Comparison of ENCODE assay signal across 1 cellular context in the genomic region with DNA sequence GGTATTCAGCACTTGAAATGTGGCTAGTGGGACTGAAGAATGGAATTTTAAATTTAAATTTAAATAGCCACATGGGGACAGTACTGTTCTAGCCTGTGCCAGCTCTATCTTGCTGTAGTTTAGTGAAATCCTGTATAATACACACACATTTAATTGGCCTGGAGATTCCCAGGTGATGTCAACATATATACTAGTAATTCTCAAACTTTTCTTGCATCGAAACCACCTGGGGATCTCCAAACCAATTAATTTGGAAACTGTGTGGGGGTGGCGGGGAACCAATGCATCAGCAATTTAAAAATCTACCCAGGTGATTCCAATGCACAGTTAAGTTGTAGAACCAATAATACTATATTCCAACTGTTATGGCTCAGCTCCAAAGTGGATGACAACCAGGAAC.
TF ChIP-seq lines count a peak whose summit lies in the region.

No MANE protein-coding gene starts in this region.

TF ChIP-seq in GM12878, 131 proteins besides CTCF, POLR2A, EP300 and RAD21 (continued from another document and continues in another):
- TF ChIP-seq, protein P1, sequence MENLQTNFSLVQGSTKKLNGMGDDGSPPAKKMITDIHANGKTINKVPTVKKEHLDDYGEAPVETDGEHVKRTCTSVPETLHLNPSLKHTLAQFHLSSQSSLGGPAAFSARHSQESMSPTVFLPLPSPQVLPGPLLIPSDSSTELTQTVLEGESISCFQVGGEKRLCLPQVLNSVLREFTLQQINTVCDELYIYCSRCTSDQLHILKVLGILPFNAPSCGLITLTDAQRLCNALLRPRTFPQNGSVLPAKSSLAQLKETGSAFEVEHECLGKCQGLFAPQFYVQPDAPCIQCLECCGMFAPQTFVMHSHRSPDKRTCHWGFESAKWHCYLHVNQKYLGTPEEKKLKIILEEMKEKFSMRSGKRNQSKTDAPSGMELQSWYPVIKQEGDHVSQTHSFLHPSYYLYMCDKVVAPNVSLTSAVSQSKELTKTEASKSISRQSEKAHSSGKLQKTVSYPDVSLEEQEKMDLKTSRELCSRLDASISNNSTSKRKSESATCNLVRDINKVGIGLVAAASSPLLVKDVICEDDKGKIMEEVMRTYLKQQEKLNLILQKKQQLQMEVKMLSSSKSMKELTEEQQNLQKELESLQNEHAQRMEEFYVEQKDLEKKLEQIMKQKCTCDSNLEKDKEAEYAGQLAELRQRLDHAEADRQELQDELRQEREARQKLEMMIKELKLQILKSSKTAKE (IDR thresholded peaks at IDR 0.05; ENCODE audit: low read depth, poor library complexity, severe bottlenecking): no peak
- TF ChIP-seq TARDBP (IDR thresholded peaks at IDR 0.05; ENCODE audit: borderline replicate concordance): no peak
- TF ChIP-seq, protein P2, sequence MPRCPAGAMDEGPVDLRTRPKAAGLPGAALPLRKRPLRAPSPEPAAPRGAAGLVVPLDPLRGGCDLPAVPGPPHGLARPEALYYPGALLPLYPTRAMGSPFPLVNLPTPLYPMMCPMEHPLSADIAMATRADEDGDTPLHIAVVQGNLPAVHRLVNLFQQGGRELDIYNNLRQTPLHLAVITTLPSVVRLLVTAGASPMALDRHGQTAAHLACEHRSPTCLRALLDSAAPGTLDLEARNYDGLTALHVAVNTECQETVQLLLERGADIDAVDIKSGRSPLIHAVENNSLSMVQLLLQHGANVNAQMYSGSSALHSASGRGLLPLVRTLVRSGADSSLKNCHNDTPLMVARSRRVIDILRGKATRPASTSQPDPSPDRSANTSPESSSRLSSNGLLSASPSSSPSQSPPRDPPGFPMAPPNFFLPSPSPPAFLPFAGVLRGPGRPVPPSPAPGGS (IDR thresholded peaks at IDR 0.05; ENCODE audit: borderline replicate concordance, insufficient read depth, low read depth, low read length, poor library complexity, severe bottlenecking): no peak
- no peak for TF ChIP-seq RFX5 (IDR thresholded peaks at IDR 0.05; ENCODE audit: low read depth, low read length)
- TF ChIP-seq NR2F1 (conservative IDR thresholded peaks at IDR 0.05): 0 out of 2 replicates have a peak, but pooled peaks have one; percentile 25
- TF ChIP-seq CHD1 (IDR thresholded peaks at IDR 0.05; ENCODE audit: low read depth, low read length): no peak
- TF ChIP-seq, protein P3, sequence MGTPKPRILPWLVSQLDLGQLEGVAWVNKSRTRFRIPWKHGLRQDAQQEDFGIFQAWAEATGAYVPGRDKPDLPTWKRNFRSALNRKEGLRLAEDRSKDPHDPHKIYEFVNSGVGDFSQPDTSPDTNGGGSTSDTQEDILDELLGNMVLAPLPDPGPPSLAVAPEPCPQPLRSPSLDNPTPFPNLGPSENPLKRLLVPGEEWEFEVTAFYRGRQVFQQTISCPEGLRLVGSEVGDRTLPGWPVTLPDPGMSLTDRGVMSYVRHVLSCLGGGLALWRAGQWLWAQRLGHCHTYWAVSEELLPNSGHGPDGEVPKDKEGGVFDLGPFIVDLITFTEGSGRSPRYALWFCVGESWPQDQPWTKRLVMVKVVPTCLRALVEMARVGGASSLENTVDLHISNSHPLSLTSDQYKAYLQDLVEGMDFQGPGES (IDR thresholded peaks at IDR 0.05): no peak
- TF ChIP-seq ZZZ3 (IDR thresholded peaks at IDR 0.05; ENCODE audit: control insufficient read depth, insufficient read length, low read depth): no peak
- no peak for TF ChIP-seq KDM1A (IDR thresholded peaks at IDR 0.05; ENCODE audit: borderline replicate concordance)
- no peak; the same call in 1 of the 2 replicates for TF ChIP-seq BMI1 (IDR thresholded peaks at IDR 0.05; ENCODE audit: borderline replicate concordance)
- TF ChIP-seq, protein P4, sequence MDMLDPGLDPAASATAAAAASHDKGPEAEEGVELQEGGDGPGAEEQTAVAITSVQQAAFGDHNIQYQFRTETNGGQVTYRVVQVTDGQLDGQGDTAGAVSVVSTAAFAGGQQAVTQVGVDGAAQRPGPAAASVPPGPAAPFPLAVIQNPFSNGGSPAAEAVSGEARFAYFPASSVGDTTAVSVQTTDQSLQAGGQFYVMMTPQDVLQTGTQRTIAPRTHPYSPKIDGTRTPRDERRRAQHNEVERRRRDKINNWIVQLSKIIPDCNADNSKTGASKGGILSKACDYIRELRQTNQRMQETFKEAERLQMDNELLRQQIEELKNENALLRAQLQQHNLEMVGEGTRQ (IDR thresholded peaks at IDR 0.05; ENCODE audit: borderline replicate concordance, low read depth, low read length): no peak
- TF ChIP-seq NR2C1 (IDR thresholded peaks at IDR 0.05): no peak
- TF ChIP-seq, protein P5, sequence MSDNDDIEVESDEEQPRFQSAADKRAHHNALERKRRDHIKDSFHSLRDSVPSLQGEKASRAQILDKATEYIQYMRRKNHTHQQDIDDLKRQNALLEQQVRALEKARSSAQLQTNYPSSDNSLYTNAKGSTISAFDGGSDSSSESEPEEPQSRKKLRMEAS (IDR thresholded peaks at IDR 0.05; ENCODE audit: low read depth, low read length): no peak
- TF ChIP-seq, protein P6, sequence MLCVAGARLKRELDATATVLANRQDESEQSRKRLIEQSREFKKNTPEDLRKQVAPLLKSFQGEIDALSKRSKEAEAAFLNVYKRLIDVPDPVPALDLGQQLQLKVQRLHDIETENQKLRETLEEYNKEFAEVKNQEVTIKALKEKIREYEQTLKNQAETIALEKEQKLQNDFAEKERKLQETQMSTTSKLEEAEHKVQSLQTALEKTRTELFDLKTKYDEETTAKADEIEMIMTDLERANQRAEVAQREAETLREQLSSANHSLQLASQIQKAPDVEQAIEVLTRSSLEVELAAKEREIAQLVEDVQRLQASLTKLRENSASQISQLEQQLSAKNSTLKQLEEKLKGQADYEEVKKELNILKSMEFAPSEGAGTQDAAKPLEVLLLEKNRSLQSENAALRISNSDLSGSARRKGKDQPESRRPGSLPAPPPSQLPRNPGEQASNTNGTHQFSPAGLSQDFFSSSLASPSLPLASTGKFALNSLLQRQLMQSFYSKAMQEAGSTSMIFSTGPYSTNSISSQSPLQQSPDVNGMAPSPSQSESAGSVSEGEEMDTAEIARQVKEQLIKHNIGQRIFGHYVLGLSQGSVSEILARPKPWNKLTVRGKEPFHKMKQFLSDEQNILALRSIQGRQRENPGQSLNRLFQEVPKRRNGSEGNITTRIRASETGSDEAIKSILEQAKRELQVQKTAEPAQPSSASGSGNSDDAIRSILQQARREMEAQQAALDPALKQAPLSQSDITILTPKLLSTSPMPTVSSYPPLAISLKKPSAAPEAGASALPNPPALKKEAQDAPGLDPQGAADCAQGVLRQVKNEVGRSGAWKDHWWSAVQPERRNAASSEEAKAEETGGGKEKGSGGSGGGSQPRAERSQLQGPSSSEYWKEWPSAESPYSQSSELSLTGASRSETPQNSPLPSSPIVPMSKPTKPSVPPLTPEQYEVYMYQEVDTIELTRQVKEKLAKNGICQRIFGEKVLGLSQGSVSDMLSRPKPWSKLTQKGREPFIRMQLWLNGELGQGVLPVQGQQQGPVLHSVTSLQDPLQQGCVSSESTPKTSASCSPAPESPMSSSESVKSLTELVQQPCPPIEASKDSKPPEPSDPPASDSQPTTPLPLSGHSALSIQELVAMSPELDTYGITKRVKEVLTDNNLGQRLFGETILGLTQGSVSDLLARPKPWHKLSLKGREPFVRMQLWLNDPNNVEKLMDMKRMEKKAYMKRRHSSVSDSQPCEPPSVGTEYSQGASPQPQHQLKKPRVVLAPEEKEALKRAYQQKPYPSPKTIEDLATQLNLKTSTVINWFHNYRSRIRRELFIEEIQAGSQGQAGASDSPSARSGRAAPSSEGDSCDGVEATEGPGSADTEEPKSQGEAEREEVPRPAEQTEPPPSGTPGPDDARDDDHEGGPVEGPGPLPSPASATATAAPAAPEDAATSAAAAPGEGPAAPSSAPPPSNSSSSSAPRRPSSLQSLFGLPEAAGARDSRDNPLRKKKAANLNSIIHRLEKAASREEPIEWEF (IDR thresholded peaks at IDR 0.05; ENCODE audit: insufficient replicate concordance, low read depth, low read length): peak; percentile 16
- TF ChIP-seq HDGF (IDR thresholded peaks at IDR 0.05): no peak
- TF ChIP-seq ZNF207 (IDR thresholded peaks at IDR 0.05; ENCODE audit: borderline replicate concordance): no peak
- TF ChIP-seq TAF1 (IDR thresholded peaks at IDR 0.05; ENCODE audit: borderline replicate concordance, low read depth, low read length): no peak
- TF ChIP-seq, protein P7, sequence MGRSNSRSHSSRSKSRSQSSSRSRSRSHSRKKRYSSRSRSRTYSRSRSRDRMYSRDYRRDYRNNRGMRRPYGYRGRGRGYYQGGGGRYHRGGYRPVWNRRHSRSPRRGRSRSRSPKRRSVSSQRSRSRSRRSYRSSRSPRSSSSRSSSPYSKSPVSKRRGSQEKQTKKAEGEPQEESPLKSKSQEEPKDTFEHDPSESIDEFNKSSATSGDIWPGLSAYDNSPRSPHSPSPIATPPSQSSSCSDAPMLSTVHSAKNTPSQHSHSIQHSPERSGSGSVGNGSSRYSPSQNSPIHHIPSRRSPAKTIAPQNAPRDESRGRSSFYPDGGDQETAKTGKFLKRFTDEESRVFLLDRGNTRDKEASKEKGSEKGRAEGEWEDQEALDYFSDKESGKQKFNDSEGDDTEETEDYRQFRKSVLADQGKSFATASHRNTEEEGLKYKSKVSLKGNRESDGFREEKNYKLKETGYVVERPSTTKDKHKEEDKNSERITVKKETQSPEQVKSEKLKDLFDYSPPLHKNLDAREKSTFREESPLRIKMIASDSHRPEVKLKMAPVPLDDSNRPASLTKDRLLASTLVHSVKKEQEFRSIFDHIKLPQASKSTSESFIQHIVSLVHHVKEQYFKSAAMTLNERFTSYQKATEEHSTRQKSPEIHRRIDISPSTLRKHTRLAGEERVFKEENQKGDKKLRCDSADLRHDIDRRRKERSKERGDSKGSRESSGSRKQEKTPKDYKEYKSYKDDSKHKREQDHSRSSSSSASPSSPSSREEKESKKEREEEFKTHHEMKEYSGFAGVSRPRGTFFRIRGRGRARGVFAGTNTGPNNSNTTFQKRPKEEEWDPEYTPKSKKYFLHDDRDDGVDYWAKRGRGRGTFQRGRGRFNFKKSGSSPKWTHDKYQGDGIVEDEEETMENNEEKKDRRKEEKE (IDR thresholded peaks at IDR 0.05): no peak
- TF ChIP-seq, protein P8, sequence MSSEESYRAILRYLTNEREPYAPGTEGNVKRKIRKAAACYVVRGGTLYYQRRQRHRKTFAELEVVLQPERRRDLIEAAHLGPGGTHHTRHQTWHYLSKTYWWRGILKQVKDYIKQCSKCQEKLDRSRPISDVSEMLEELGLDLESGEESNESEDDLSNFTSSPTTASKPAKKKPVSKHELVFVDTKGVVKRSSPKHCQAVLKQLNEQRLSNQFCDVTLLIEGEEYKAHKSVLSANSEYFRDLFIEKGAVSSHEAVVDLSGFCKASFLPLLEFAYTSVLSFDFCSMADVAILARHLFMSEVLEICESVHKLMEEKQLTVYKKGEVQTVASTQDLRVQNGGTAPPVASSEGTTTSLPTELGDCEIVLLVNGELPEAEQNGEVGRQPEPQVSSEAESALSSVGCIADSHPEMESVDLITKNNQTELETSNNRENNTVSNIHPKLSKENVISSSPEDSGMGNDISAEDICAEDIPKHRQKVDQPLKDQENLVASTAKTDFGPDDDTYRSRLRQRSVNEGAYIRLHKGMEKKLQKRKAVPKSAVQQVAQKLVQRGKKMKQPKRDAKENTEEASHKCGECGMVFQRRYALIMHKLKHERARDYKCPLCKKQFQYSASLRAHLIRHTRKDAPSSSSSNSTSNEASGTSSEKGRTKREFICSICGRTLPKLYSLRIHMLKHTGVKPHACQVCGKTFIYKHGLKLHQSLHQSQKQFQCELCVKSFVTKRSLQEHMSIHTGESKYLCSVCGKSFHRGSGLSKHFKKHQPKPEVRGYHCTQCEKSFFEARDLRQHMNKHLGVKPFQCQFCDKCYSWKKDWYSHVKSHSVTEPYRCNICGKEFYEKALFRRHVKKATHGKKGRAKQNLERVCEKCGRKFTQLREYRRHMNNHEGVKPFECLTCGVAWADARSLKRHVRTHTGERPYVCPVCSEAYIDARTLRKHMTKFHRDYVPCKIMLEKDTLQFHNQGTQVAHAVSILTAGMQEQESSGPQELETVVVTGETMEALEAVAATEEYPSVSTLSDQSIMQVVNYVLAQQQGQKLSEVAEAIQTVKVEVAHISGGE (CRISPR knock-in tag; IDR thresholded peaks at IDR 0.05): no peak
- TF ChIP-seq TCF3 (IDR thresholded peaks at IDR 0.05; ENCODE audit: borderline replicate concordance, insufficient read depth, low read depth, low read length): no peak
- TF ChIP-seq, protein P9, sequence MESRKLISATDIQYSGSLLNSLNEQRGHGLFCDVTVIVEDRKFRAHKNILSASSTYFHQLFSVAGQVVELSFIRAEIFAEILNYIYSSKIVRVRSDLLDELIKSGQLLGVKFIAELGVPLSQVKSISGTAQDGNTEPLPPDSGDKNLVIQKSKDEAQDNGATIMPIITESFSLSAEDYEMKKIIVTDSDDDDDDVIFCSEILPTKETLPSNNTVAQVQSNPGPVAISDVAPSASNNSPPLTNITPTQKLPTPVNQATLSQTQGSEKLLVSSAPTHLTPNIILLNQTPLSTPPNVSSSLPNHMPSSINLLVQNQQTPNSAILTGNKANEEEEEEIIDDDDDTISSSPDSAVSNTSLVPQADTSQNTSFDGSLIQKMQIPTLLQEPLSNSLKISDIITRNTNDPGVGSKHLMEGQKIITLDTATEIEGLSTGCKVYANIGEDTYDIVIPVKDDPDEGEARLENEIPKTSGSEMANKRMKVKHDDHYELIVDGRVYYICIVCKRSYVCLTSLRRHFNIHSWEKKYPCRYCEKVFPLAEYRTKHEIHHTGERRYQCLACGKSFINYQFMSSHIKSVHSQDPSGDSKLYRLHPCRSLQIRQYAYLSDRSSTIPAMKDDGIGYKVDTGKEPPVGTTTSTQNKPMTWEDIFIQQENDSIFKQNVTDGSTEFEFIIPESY (IDR thresholded peaks at IDR 0.05): no peak
- peak; percentile 92 for TF ChIP-seq NFIC (IDR thresholded peaks at IDR 0.05; ENCODE audit: low read depth, low read length)
- TF ChIP-seq ZNF384 (IDR thresholded peaks at IDR 0.05; ENCODE audit: borderline replicate concordance, low read depth, low read length): no peak
- no peak for TF ChIP-seq HDAC2 (IDR thresholded peaks at IDR 0.05)
- no peak for TF ChIP-seq NRF1 (conservative IDR thresholded peaks at IDR 0.05; ENCODE audit: low read depth, low read length)
- TF ChIP-seq SREBF1 (IDR thresholded peaks at IDR 0.05; ENCODE audit: low read length): no peak
- TF ChIP-seq SP1 (IDR thresholded peaks at IDR 0.05; ENCODE audit: low read depth, low read length): no peak
- no peak for TF ChIP-seq TCF12 (IDR thresholded peaks at IDR 0.05; ENCODE audit: low read depth, low read length)
- no peak for TF ChIP-seq SMC3 (IDR thresholded peaks at IDR 0.05; ENCODE audit: borderline replicate concordance, low read length)
- no peak for TF ChIP-seq RAD51 (IDR thresholded peaks at IDR 0.05)
- TF ChIP-seq WRNIP1 (IDR thresholded peaks at IDR 0.05; ENCODE audit: borderline replicate concordance, low read depth, low read length): no peak
- no peak for TF ChIP-seq CBX5 (IDR thresholded peaks at IDR 0.05; ENCODE audit: low read depth)
- TF ChIP-seq MEF2B (IDR thresholded peaks at IDR 0.05; ENCODE audit: partially characterized antibody, poor library complexity, severe bottlenecking): no peak
- TF ChIP-seq NR2C2 (IDR thresholded peaks at IDR 0.05; ENCODE audit: borderline replicate concordance, control insufficient read depth, insufficient read length, low read depth): no peak
- peak; percentile 86 for TF ChIP-seq MTA2 (IDR thresholded peaks at IDR 0.05; ENCODE audit: low read depth)
